Comparison of ENCODE assay signal across 17 cellular contexts in the genomic region with DNA sequence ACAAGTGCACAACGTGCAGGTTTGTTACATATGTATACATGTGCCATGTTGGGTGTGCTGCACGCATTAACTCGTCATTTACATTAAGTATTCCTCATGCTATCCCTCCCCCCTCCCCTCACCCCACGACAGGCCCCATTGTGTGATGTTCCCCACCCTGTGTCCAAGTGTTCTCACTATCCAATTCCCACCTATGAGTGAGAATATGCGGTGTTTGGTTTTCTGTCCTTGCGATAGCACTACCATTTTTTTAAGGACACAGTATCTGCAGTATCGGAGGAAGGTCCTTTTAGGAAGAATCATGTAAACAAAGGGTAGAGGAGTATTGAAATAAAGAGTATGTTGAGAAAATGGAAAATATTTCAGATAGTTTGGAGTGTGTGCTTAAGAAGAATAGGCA. TPM values are rescaled to one million over a fixed set of nuclear protein-coding genes. Genes with fewer than 3 reads are reported as not detected.
DNase-seq lines count a peak whose midpoint lies in the region; ATAC-seq, FAIRE-seq and TF ChIP-seq lines count a peak whose summit lies in the region.
"Had no signal": no experiment of that assay in that cellular context is flagged by ENCODE, and none has a peak within 500 bp of the region (broad histone marks: within the 10 kb centered on the region; RNA-seq: fewer than 3 reads in every experiment).

No MANE protein-coding gene starts in this region.

- peaks cover 61% of the 10 kb centered on the region for H3K36me3 Mint-ChIP-seq in activated naive CD8-positive, alpha-beta T cell treated with anti-CD3 and anti-CD28 coated beads for 36 hours
- H3K36me3 Mint-ChIP-seq in activated CD4-positive, alpha-beta memory T cell treated with anti-CD3 and anti-CD28 coated beads for 36 hours: peaks cover 23% of the 10 kb centered on the region

- H2BK5ac ChIP-seq in mesendoderm (ENCODE audit: low read length): no peak overlapping the region

- ATAC-seq in HepG2 (peak; percentile 55), right lobe of liver (no peak)

- H3K36me3 ChIP-seq in HepG2 (replicated peaks in 1 of 2; ENCODE audit: control insufficient read depth in 1 of 2, insufficient read depth in 2 of 2, low read length in 2 of 2) (0 out of 5 replicates have a peak, but pooled peaks cover 0 to 3% of the 10 kb centered on the region in 2 experiments), right lobe of liver (no peaks in the 10 kb centered on the region), mesendoderm (ENCODE audit: control insufficient read depth, insufficient read depth, low read length) (no peaks in the 10 kb centered on the region)

- H3K18ac ChIP-seq in mesendoderm (ENCODE audit: low read length): no peak overlapping the region

- peak overlapping the region; percentile 42 for H3K27ac Mint-ChIP-seq in activated naive CD8-positive, alpha-beta T cell treated with anti-CD3 and anti-CD28 coated beads for 36 hours
- no peak overlapping the region for H3K27ac Mint-ChIP-seq in activated CD4-positive, alpha-beta memory T cell treated with anti-CD3 and anti-CD28 coated beads for 36 hours
- H3K27ac Mint-ChIP-seq: B cell, H9 had no signal

- no peak for TF ChIP-seq RAD21 in HepG2 (CRISPR knock-in tag; IDR thresholded peaks at IDR 0.05)

- no peak overlapping the region for H2BK120ac ChIP-seq in mesendoderm (ENCODE audit: low read depth, low read length)

- no peak overlapping the region for H3K4me3 Mint-ChIP-seq in activated naive CD8-positive, alpha-beta T cell treated with anti-CD3 and anti-CD28 coated beads for 36 hours
- no peak overlapping the region for H3K4me3 Mint-ChIP-seq in activated CD4-positive, alpha-beta memory T cell treated with anti-CD3 and anti-CD28 coated beads for 36 hours
- H3K4me3 Mint-ChIP-seq: B cell; CD8-positive, alpha-beta memory T cell; H9 had no signal

- no peak overlapping the region for H3K23ac ChIP-seq in mesendoderm (ENCODE audit: low read length)

- H3K9me3 ChIP-seq in HepG2 (ENCODE audit: low read length) (no peaks in the 10 kb centered on the region), right lobe of liver (no peaks in the 10 kb centered on the region)
- H3K9me3 ChIP-seq: Caco-2 had no signal

- H4K5ac ChIP-seq in mesendoderm (ENCODE audit: low read length): no peak overlapping the region

- H3K56ac ChIP-seq in mesendoderm (ENCODE audit: low read length): no peak overlapping the region

- intact Hi-C loops in HepG2 (cut with micrococcal nuclease; ENCODE audit: unreplicated experiment): no loop called here
- intact Hi-C loops in right lobe of liver (cut with DNase I): no loop called here
- intact Hi-C loops in activated CD4-positive, alpha-beta memory T cell treated with anti-CD3 and anti-CD28 coated beads for 36 hours (cut with micrococcal nuclease): loop anchor here (2.0 kb wide), 1 partner anchor 15 kb away; no protein-coding TSS in a partner anchor

- no peaks in the 10 kb centered on the region for H3K79me1 ChIP-seq in mesendoderm (ENCODE audit: low read length)

- CTCF ChIA-PET in HepG2 (lab: Yijun Ruan, JAX; ENCODE audit: low intra/inter-chr PET ratio, low total read pairs): no interaction called here
- CTCF ChIA-PET in activated CD4-positive, alpha-beta memory T cell treated with anti-CD3 and anti-CD28 coated beads for 36 hours (lab: Charles Lee): no interaction called here

- POLR2A ChIA-PET in HepG2 (lab: Yijun Ruan, JAX): no interaction called here
- POLR2A ChIA-PET in activated CD4-positive, alpha-beta memory T cell treated with anti-CD3 and anti-CD28 coated beads for 36 hours (lab: Charles Lee): no interaction called here

- H2AFZ ChIP-seq in HepG2 (ENCODE audit: low read length): no peak overlapping the region

- peaks cover 45% of the 10 kb centered on the region for H3K4me1 Mint-ChIP-seq in activated naive CD8-positive, alpha-beta T cell treated with anti-CD3 and anti-CD28 coated beads for 36 hours
- peaks cover 40% of the 10 kb centered on the region for H3K4me1 Mint-ChIP-seq in activated CD4-positive, alpha-beta memory T cell treated with anti-CD3 and anti-CD28 coated beads for 36 hours (ENCODE audit: low read depth)

- TF ChIP-seq POLR2A in HepG2 (IDR thresholded peaks at IDR 0.05; ENCODE audit: insufficient read depth in 1 of 2, low read depth in 2 of 2, low read length in 2 of 2) (no peak), right lobe of liver (IDR thresholded peaks at IDR 0.05) (no peak)

- no peak for FAIRE-seq in HepG2 (lab: Jason Lieb, UNC)
- FAIRE-seq: A204.1, GM19239 had no signal

- in situ Hi-C loops in HepG2 (cut with HindIII; ENCODE audit: extremely low pct_ligation_motif_present, low pct_unique_long_range_greater_than_20kb): no loop called here

- H3K4me1 ChIP-seq in HepG2 (ENCODE audit: insufficient read depth, low read length): peaks cover 44% of the 10 kb centered on the region
- H3K4me1 ChIP-seq in right lobe of liver: peaks cover 0 to 34% (median 4%) of the 10 kb centered on the region in 4 donors
- peaks cover 2% of the 10 kb centered on the region for H3K4me1 ChIP-seq in mesendoderm (ENCODE audit: control insufficient read depth, low read depth, low read length)

- TF ChIP-seq CTCF in HepG2 (CRISPR knock-in tag; IDR thresholded peaks at IDR 0.05) (no peak), right lobe of liver (IDR thresholded peaks at IDR 0.05) (no peak)

- 0 out of 2 replicates have a peak, but pooled peaks cover 2% of the 10 kb centered on the region for H4K20me1 ChIP-seq in HepG2 (ENCODE audit: insufficient read depth, low read length)

- H3K27me3 ChIP-seq in HepG2 (ENCODE audit: control insufficient read depth in 1 of 2, insufficient read depth in 2 of 2, low read length in 2 of 2): no peaks in the 10 kb centered on the region
- H3K27me3 ChIP-seq in right lobe of liver: no peaks in the 10 kb centered on the region
- no peaks in the 10 kb centered on the region for H3K27me3 ChIP-seq in mesendoderm (ENCODE audit: insufficient read depth, low read length, poor library complexity)

- WGBS in HepG2 (ENCODE audit: low lambda C conversion rate): 80% methylated on average over 7 of the region's 7 CpGs
- WGBS in right lobe of liver (ENCODE audit: insufficient coverage, low coverage, low lambda C conversion rate, missing lambda C conversion rate): 86% methylated on average over 7 of the region's 7 CpGs
- no CpG with 5 or more reads among the region's 7 CpGs for WGBS in mesendoderm (ENCODE audit: extremely low coverage, insufficient coverage, low lambda C conversion rate)

- TF ChIP-seq EP300 in HepG2 (IDR thresholded peaks at IDR 0.05; ENCODE audit: low read depth in 2 of 2, low read length in 2 of 2): no peak
- TF ChIP-seq EP300 in HepG2 (CRISPR knock-in tag; IDR thresholded peaks at IDR 0.05; ENCODE audit: borderline replicate concordance): no peak

- H3K27ac ChIP-seq in HepG2 (ENCODE audit: extremely low read length, insufficient read depth, low read length): peak overlapping the region; percentile 51
- no peak overlapping the region for H3K27ac ChIP-seq in right lobe of liver
- no peak overlapping the region for H3K27ac ChIP-seq in mesendoderm (ENCODE audit: low read depth, low read length)
- H3K27ac ChIP-seq: C4-2B had no signal

- no peak overlapping the region for H3K4ac ChIP-seq in mesendoderm (ENCODE audit: low read depth, low read length)

- peaks cover 16% of the 10 kb centered on the region for H3K9me3 Mint-ChIP-seq in activated naive CD8-positive, alpha-beta T cell treated with anti-CD3 and anti-CD28 coated beads for 36 hours
- peaks cover 10% of the 10 kb centered on the region for H3K9me3 Mint-ChIP-seq in activated CD4-positive, alpha-beta memory T cell treated with anti-CD3 and anti-CD28 coated beads for 36 hours

- H4K8ac ChIP-seq in mesendoderm (ENCODE audit: low read depth, low read length): no peak overlapping the region

- H3K4me3 ChIP-seq in HepG2 (replicated peaks in 1 of 3; ENCODE audit: insufficient read depth in 1 of 3, low read depth in 2 of 3, low read length in 3 of 3) (no peak overlapping the region; a peak in 1 of 6 replicates), right lobe of liver (no peak overlapping the region), mesendoderm (ENCODE audit: low read length) (no peak overlapping the region)

- no peak overlapping the region for H2BK15ac ChIP-seq in mesendoderm (replicated peaks; ENCODE audit: low read depth)

- H3K79me2 ChIP-seq in HepG2 (ENCODE audit: insufficient read depth, low read length): peaks cover 26% of the 10 kb centered on the region
- no peaks in the 10 kb centered on the region for H3K79me2 ChIP-seq in mesendoderm (ENCODE audit: control insufficient read depth, insufficient read depth, low read length)

- BruUV-seq in HepG2 (replicated peaks; lab: Mats Ljungman, UMichigan): no TSS peak

- DNase-seq in HepG2 (ENCODE audit: low spot score) (no peak), right lobe of liver (no peak), mesendoderm (peak; percentile 19), DMS79 treated with DMSO at 0.1 percent for 48 hours (lab: John Stamatoyannopoulos, UW) (no peak), HK-2 (ENCODE audit: unreplicated experiment) (no peak)
- DNase-seq in activated naive CD8-positive, alpha-beta T cell treated with anti-CD3 and anti-CD28 coated beads for 36 hours: no peak
- DNase-seq in activated CD4-positive, alpha-beta memory T cell treated with anti-CD3 and anti-CD28 coated beads for 36 hours: no peak
- DNase-seq: Caco-2; CD8-positive, alpha-beta memory T cell; GF-D8; GOT3; H9 had no signal

- H3K27me3 Mint-ChIP-seq in activated naive CD8-positive, alpha-beta T cell treated with anti-CD3 and anti-CD28 coated beads for 36 hours: no peaks in the 10 kb centered on the region
- H3K27me3 Mint-ChIP-seq in activated CD4-positive, alpha-beta memory T cell treated with anti-CD3 and anti-CD28 coated beads for 36 hours: no peaks in the 10 kb centered on the region
- H3K27me3 Mint-ChIP-seq: B cell; CD8-positive, alpha-beta memory T cell had no signal

- H2AK5ac ChIP-seq in mesendoderm (ENCODE audit: low read length): no peak overlapping the region

- H3K4me2 ChIP-seq in HepG2 (ENCODE audit: low read depth, low read length): peak overlapping the region; percentile 45
- H3K4me2 ChIP-seq in mesendoderm (ENCODE audit: low read length): no peak overlapping the region

- H3K9ac ChIP-seq in HepG2 (ENCODE audit: insufficient read depth, low read depth, low read length): no peak overlapping the region
- no peak overlapping the region for H3K9ac ChIP-seq in mesendoderm (ENCODE audit: low read length)

RNA-seq across cellular contexts. Expression of a gene that starts 25.9 kb away (rescaled TPM):
- total RNA-seq in HepG2 (2016; rRNA removed; fragmentation: Illumina TruSeq; extraction: Trizol) (19.6 and 26.5 TPM in 2 replicates), right lobe of liver (10 to 100 TPM; 14.9 to 47.1 (median 28.8) TPM)
- 9.1 and 9.7 TPM in 2 replicates for total RNA-seq in HepG2 (2016; cell fraction: cytosol; rRNA removed; fragmentation: Illumina TruSeq; extraction: Trizol; ENCODE audit: low read depth)
- total RNA-seq in HepG2 (2016; cell fraction: insoluble cytoplasmic fraction; rRNA removed; fragmentation: Illumina TruSeq; extraction: Trizol): 18.7 and 26.8 TPM in 2 replicates
- total RNA-seq in HepG2 (2016; cell fraction: membrane; rRNA removed; fragmentation: Illumina TruSeq; extraction: Trizol): 10.7 and 12.0 TPM in 2 replicates
- total RNA-seq in HepG2 (2016; cell fraction: nucleus; rRNA removed; fragmentation: Illumina TruSeq; extraction: Trizol): 59.3 and 61.3 TPM in 2 replicates
- 12.8 and 14.1 TPM in 2 replicates for polyA plus RNA-seq in HepG2 (2011; rRNA removed)
- 5.2 and 7.0 TPM in 2 replicates for polyA plus RNA-seq in HepG2 (2011; cell fraction: cytosol; rRNA removed)
- 12.5 and 13.7 TPM in 2 replicates for polyA plus RNA-seq in HepG2 (2011; cell fraction: nucleus; rRNA removed)
- 13.9 and 22.3 TPM in 2 replicates for polyA plus RNA-seq in HepG2 (2012)
- polyA plus RNA-seq in HepG2 (2016; cell fraction: cytosol; fragmentation: Illumina TruSeq; extraction: Trizol; ENCODE audit: low read depth): 0.80 and 0.88 TPM in 2 replicates
- 12.6 and 13.1 TPM in 2 replicates for polyA plus RNA-seq in HepG2 (2016; cell fraction: insoluble cytoplasmic fraction; fragmentation: Illumina TruSeq; extraction: Trizol; ENCODE audit: low read depth)
- 2.2 and 2.7 TPM in 2 replicates for polyA plus RNA-seq in HepG2 (2016; cell fraction: membrane; fragmentation: Illumina TruSeq; extraction: Trizol; ENCODE audit: low read depth)
- 26.0 and 26.6 TPM in 2 replicates for polyA plus RNA-seq in HepG2 (2016; cell fraction: nucleus; fragmentation: Illumina TruSeq; extraction: Trizol; ENCODE audit: insufficient read depth, low read depth)
- polyA minus RNA-seq in HepG2 (2011; rRNA and poly(A)+ RNA removed; ENCODE audit: low replicate concordance): 27.0 and 31.4 TPM in 2 replicates
- polyA minus RNA-seq in HepG2 (2011; cell fraction: cytosol; rRNA and poly(A)+ RNA removed): 29.8 and 43.1 TPM in 2 replicates
- polyA minus RNA-seq in HepG2 (2011; cell fraction: nucleus; rRNA and poly(A)+ RNA removed): 106 and 119 TPM in 2 replicates
- total RNA-seq in activated naive CD8-positive, alpha-beta T cell treated with anti-CD3 and anti-CD28 coated beads for 36 hours: 10 to 100 TPM; 44.4 to 46.5 TPM
- 10.2 TPM for polyA plus RNA-seq in mesendoderm (2013, experiment 1 of 2)
- 9.6 TPM for polyA plus RNA-seq in mesendoderm (2013, experiment 2 of 2)
- 10 to 100 TPM; 21.6 to 21.8 TPM for total RNA-seq in activated CD4-positive, alpha-beta memory T cell treated with anti-CD3 and anti-CD28 coated beads for 36 hours
- total RNA-seq: HT1080 had no signal
